Comparison of ENCODE assay signal across 9 cellular contexts in the genomic region with DNA sequence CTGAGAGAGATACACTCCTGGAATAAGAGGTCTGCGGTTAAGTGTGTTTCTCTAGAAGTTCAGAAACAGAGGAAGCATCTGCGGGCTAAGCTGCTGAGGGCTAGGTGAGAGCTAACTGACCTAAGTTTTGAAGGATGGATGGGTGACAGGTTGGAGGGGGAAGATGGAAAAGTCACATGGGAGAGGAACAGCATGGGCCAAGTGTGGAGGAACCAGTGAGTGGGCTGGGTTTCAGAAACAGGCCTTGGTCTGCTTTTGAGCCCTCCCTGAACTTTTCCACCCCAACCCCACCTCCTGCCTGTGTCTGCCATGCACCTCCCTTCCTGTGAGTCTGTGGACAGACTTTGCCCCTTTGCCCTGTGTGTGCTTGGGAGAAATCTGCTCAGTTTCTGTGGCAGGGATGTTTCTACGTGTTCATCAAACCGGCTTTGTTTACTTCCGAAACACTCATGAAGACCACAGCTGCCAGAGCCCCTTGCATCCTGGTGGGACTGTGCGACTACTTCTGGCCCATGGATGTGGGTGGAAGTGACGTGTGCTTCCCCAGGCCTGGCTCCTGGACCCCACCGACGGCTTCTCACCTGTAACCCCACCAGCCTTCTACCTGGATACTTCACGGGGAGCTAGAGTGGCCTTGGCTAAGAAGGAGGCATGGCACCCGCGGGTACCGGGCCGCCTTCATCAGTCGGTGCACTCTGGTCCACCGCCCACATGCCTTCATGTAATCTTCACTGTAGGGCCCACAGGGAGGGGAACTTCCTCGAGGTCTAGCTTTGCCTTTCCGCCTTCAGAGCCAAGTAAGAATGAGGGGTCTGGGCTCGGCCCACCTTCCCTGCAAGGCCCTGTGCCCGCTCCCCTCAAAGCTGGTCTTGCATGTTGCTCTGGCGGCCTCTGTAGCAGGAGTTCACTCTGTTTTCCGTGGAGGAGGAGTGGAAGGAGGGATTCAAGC. TPM values are rescaled to one million over a fixed set of nuclear protein-coding genes. Genes with fewer than 3 reads are reported as not detected.
DNase-seq lines count a peak whose midpoint lies in the region; ATAC-seq and TF ChIP-seq lines count a peak whose summit lies in the region.
"Had no signal": no experiment of that assay in that cellular context is flagged by ENCODE, and none has a peak within 500 bp of the region (broad histone marks: within the 10 kb centered on the region; RNA-seq: fewer than 3 reads in every experiment).

No MANE protein-coding gene starts in this region.

- TF ChIP-seq RAD21 in HCT116 (IDR thresholded peaks at IDR 0.05; ENCODE audit: low read depth) = no peak

- H3K27ac ChIP-seq in HCT116 (ENCODE audit: low read depth, low read length) = no peak overlapping the region; the same call in 1 of the 2 replicates
- H3K27ac ChIP-seq in ectodermal cell (ENCODE audit: insufficient read depth, low read depth, low read length, poor library complexity, severe bottlenecking) = peak overlapping the region; percentile 53

- H4K20me1 ChIP-seq in HCT116 (ENCODE audit: insufficient read depth) = no peaks in the 10 kb centered on the region; the same call in 1 of the 2 replicates

- H3K27ac Mint-ChIP-seq in T-helper 17 cell = peak overlapping the region; percentile 77
- H3K27ac Mint-ChIP-seq in progenitor cell of endocrine pancreas = no peak overlapping the region

- ATAC-seq in HCT116 = no peak
- no peak for ATAC-seq in T-helper 17 cell
- no peak for ATAC-seq in HG03378 (IDR thresholded peaks at IDR 0.05; ENCODE audit: unreplicated experiment)

- POLR2A ChIA-PET in HCT116 (lab: Charles Lee) = interaction anchor here (1.3 kb wide), 1 partner anchor 8 kb away, joined by 3 read pairs; no protein-coding TSS in a partner anchor

- peaks cover 4% of the 10 kb centered on the region for H3K9me3 Mint-ChIP-seq in progenitor cell of endocrine pancreas (ENCODE audit: low read depth)

- intact Hi-C loops in HCT116 (cut with micrococcal nuclease) = loop anchor here (10.0 kb wide), 1 partner anchor 176 kb away; a partner anchor contains a TSS

- RAD21 ChIA-PET in HCT116 (lab: Charles Lee; ENCODE audit: low non-redundant PET in 1 of 2, low total read pairs in 2 of 2, uncharacterized antibody in 2 of 2, unreplicated experiment in 2 of 2) = interaction anchor here in 1 of 2 experiments (0.9 to 1.8 kb wide), 2 partner anchors 15 to 108 kb away, joined by 3 to 4 read pairs; no protein-coding TSS in a partner anchor

- H3K27me3 Mint-ChIP-seq in T-helper 17 cell = no peaks in the 10 kb centered on the region
- peaks cover 25% of the 10 kb centered on the region for H3K27me3 Mint-ChIP-seq in progenitor cell of endocrine pancreas

- BruUV-seq in HCT116 (replicated peaks; lab: Mats Ljungman, UMichigan) = no TSS peak

- no peak for DNase-seq in HCT116 (ENCODE audit: low read depth, low spot score)
- no peak for DNase-seq in T-helper 17 cell
- DNase-seq in progenitor cell of endocrine pancreas (ENCODE audit: low spot score, unreplicated experiment) = no peak
- no peak for DNase-seq in NOMO-1 treated with dmso at 0.1 percent for 144 hours (lab: John Stamatoyannopoulos, UW; ENCODE audit: unreplicated experiment)
- DNase-seq in NCI-H146 (lab: John Stamatoyannopoulos, UW) = no peak
- no peak for DNase-seq in G401 (ENCODE audit: low spot score)
- DNase-seq: islet precursor cell had no signal

- H3K4me3 ChIP-seq in HCT116 (replicated peaks in 1 of 2; ENCODE audit: low read depth in 1 of 2, low read length in 2 of 2) = no peak overlapping the region
- H3K4me3 ChIP-seq in ectodermal cell (ENCODE audit: insufficient read depth, low read depth, low read length) = no peak overlapping the region

- H3K36me3 ChIP-seq in HCT116 (ENCODE audit: control insufficient read depth in 1 of 2, insufficient read depth in 2 of 2, low read length in 2 of 2) (no peaks in the 10 kb centered on the region), ectodermal cell (ENCODE audit: control insufficient read depth, insufficient read depth, low read length) (no peaks in the 10 kb centered on the region)

- TF ChIP-seq CTCF in HCT116 (IDR thresholded peaks at IDR 0.05 in 2 of 3, conservative IDR thresholded peaks at IDR 0.05 in 1 of 3; ENCODE audit: borderline replicate concordance in 1 of 3, insufficient read depth in 1 of 3, low read depth in 2 of 3, low read length in 2 of 3) = no peak
- no peak for TF ChIP-seq CTCF in progenitor cell of endocrine pancreas (IDR thresholded peaks at IDR 0.05; ENCODE audit: unreplicated experiment)

- in situ Hi-C loops in G401 (cut with HindIII; ENCODE audit: low sequenced_read_pairs) = no loop called here

- peak overlapping the region; percentile 6 for H2AFZ ChIP-seq in HCT116 (ENCODE audit: low read depth, low read length, poor library complexity, severe bottlenecking)

- 89 to 90% methylated on average over 22 of the region's 22 CpGs for WGBS in ectodermal cell, 2 experiments

- CTCF ChIA-PET in HCT116 (lab: Charles Lee) = interaction anchor here (0.7 to 6.0 kb wide), 2 partner anchors 63 to 108 kb away, joined by 4 to 29 read pairs; no protein-coding TSS in a partner anchor

- H3K9ac ChIP-seq in HCT116 (ENCODE audit: low read length) = no peak overlapping the region

- H3K36me3 Mint-ChIP-seq in T-helper 17 cell (ENCODE audit: low read depth) (no peaks in the 10 kb centered on the region), progenitor cell of endocrine pancreas (ENCODE audit: insufficient read depth) (peaks cover 3% of the 10 kb centered on the region)

- no peaks in the 10 kb centered on the region for H3K9me2 ChIP-seq in HCT116 (ENCODE audit: insufficient read depth)

- H3K4me2 ChIP-seq in HCT116 (ENCODE audit: low read length) = peak overlapping the region; percentile 91; the same call in 1 of the 2 replicates

- H3K27me3 ChIP-seq in HCT116 (ENCODE audit: insufficient read depth, low read length) = no peaks in the 10 kb centered on the region
- H3K27me3 ChIP-seq in ectodermal cell (ENCODE audit: control insufficient read depth, insufficient read depth, low read length, poor library complexity, severe bottlenecking) = peaks cover 36% of the 10 kb centered on the region

- H3K4me1 Mint-ChIP-seq in T-helper 17 cell = peaks cover 38% of the 10 kb centered on the region
- peaks cover 14% of the 10 kb centered on the region for H3K4me1 Mint-ChIP-seq in progenitor cell of endocrine pancreas (ENCODE audit: low read depth)

- H3K9me3 ChIP-seq in HCT116 (ENCODE audit: control insufficient read depth in 1 of 2, insufficient read depth in 1 of 2, low read depth in 1 of 2, low read length in 2 of 2) (no peaks in the 10 kb centered on the region), T-helper 17 cell (ENCODE audit: control insufficient read depth, low read length, poor library complexity, severe bottlenecking) (no peaks in the 10 kb centered on the region), ectodermal cell (ENCODE audit: control insufficient read depth, low read length) (no peaks in the 10 kb centered on the region)

- no peak for TF ChIP-seq POLR2A in HCT116 (IDR thresholded peaks at IDR 0.05; ENCODE audit: borderline replicate concordance, extremely low read depth, insufficient read depth, insufficient read length)

- peaks cover 33% of the 10 kb centered on the region for H3K79me2 ChIP-seq in HCT116 (ENCODE audit: insufficient read depth, low read length)

- H3K4me3 Mint-ChIP-seq in T-helper 17 cell (peak overlapping the region; percentile 86), progenitor cell of endocrine pancreas (ENCODE audit: low read depth) (peak overlapping the region; percentile 65)

- peaks cover 28 to 75% of the 10 kb centered on the region in 2 experiments for H3K4me1 ChIP-seq in HCT116 (ENCODE audit: control insufficient read depth in 1 of 2, insufficient read depth in 2 of 2, low read length in 2 of 2)
- peaks cover 15% of the 10 kb centered on the region for H3K4me1 ChIP-seq in ectodermal cell (ENCODE audit: control insufficient read depth, insufficient read depth, low read length)

TF ChIP-seq in HCT116, 20 proteins besides CTCF, POLR2A, EP300 and RAD21:
- TF ChIP-seq ZNF274 (IDR thresholded peaks at IDR 0.05; ENCODE audit: low read depth, low read length) (no peak), SP1 (IDR thresholded peaks at IDR 0.05; ENCODE audit: low read depth) (no peak)
- TF ChIP-seq, protein P1, sequence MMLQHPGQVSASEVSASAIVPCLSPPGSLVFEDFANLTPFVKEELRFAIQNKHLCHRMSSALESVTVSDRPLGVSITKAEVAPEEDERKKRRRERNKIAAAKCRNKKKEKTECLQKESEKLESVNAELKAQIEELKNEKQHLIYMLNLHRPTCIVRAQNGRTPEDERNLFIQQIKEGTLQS (IDR thresholded peaks at IDR 0.05) = no peak

RNA-seq across cellular contexts. Expression of a gene that starts 1.4 kb away (rescaled TPM):
- total RNA-seq in HCT116 (2021; ENCODE audit: unreplicated experiment) (111 TPM), T-helper 17 cell (10 to 100 TPM; 44.2 TPM), progenitor cell of endocrine pancreas (16.5 and 16.8 TPM in 2 replicates)
- polyA plus RNA-seq in HCT116 (2012) = 173 and 207 TPM in 2 replicates
- polyA plus RNA-seq in ectodermal cell (2013, experiment 1 of 4) = 10.8 TPM
- 8.0 TPM for polyA plus RNA-seq in ectodermal cell (2013, experiment 2 of 4)
- 9.1 TPM for polyA plus RNA-seq in ectodermal cell (2013, experiment 3 of 4)
- 11.0 TPM for polyA plus RNA-seq in ectodermal cell (2013, experiment 4 of 4)
- 12.7 and 34.8 TPM in 2 replicates for total RNA-seq in G401 (2014; rRNA removed; shearing (Covaris generic))
